10 cellular contexts compared by ENCODE assay signal in genomic region chr10:6140141-6140841, GRCh38. TPM values are rescaled to one million over a fixed set of nuclear protein-coding genes. Genes with fewer than 3 reads are reported as not detected.
A peak's percentile ranks its signal among the peaks of the same experiment; 100 is the strongest.
DNase-seq lines count a peak whose midpoint lies in the region; ATAC-seq and TF ChIP-seq lines count a peak whose summit lies in the region.
"Had no signal": no experiment of that assay in that cellular context is flagged by ENCODE, and none has a peak within 500 bp of the region (broad histone marks: within the 10 kb centered on the region; RNA-seq: fewer than 3 reads in every experiment).

No MANE protein-coding gene starts in this region.

- no peak overlapping the region for H3K27ac ChIP-seq in CD4-positive, alpha-beta T cell (ENCODE audit: low read depth, low read length)
- no peak overlapping the region for H3K27ac ChIP-seq in muscle layer of duodenum (ENCODE audit: low read length)
- H3K27ac ChIP-seq: pancreas had no signal

- peak overlapping the region; percentile 77 for H3K27ac Mint-ChIP-seq in CD4-positive, alpha-beta T cell
- no peak overlapping the region for H3K27ac Mint-ChIP-seq in activated T-helper 1 cell treated with anti-CD3 and anti-CD28 coated beads, Interleukin-12 subunit alpha, Interleukin-12 subunit beta, Interleukin-2, Interleukin-4 antibody, amounts not matched to agents 30 ng/mL and 10 ng/mL and 1 ng/mL, durations not matched to agents 14 hours and 24 hours and 36 hours

- no peaks in the 10 kb centered on the region for H3K9me3 Mint-ChIP-seq in CD4-positive, alpha-beta T cell
- H3K9me3 Mint-ChIP-seq in activated T-helper 1 cell treated with anti-CD3 and anti-CD28 coated beads, Interleukin-12 subunit alpha, Interleukin-12 subunit beta, Interleukin-2, Interleukin-4 antibody, amounts not matched to agents 30 ng/mL and 10 ng/mL and 1 ng/mL, durations not matched to agents 14 hours and 24 hours and 36 hours = no peaks in the 10 kb centered on the region

- H3K9me3 ChIP-seq in CD4-positive, alpha-beta T cell (ENCODE audit: control insufficient read depth, low read length) = no peaks in the 10 kb centered on the region
- H3K9me3 ChIP-seq in muscle layer of duodenum (ENCODE audit: control insufficient read depth in 1 of 2, low read length in 2 of 2) = no peaks in the 10 kb centered on the region
- H3K9me3 ChIP-seq: pancreas had no signal

- ATAC-seq in CD4-positive, alpha-beta T cell (ENCODE audit: poor library complexity) = no peak
- no peak for ATAC-seq in HG03571 (IDR thresholded peaks at IDR 0.05; ENCODE audit: unreplicated experiment)
- no peak for ATAC-seq in HG03135 (IDR thresholded peaks at IDR 0.05; ENCODE audit: unreplicated experiment)

- CTCF ChIA-PET in CD4-positive, alpha-beta T cell (lab: Charles Lee) = interaction anchor here (2.1 kb wide), 1 partner anchor 33 kb away, joined by 5 read pairs; no protein-coding TSS in a partner anchor

- TF ChIP-seq CTCF in CD4-positive, alpha-beta T cell (IDR thresholded peaks at IDR 0.05) = no peak

- H3K4me1 ChIP-seq in muscle layer of duodenum (ENCODE audit: control insufficient read depth in 1 of 2, insufficient read depth in 2 of 2, low read length in 2 of 2) = no peaks in the 10 kb centered on the region
- H3K4me1 ChIP-seq: pancreas had no signal

- H3K4me3 ChIP-seq in Jurkat, Clone E6-1 (ENCODE audit: low read length) = peak overlapping the region; percentile 5; the same call in 1 of the 2 replicates
- H3K4me3 ChIP-seq in muscle layer of duodenum (ENCODE audit: low read depth in 1 of 2, low read length in 2 of 2) = peak overlapping the region; percentile 3 to 9

- POLR2A ChIA-PET in CD4-positive, alpha-beta T cell (lab: Charles Lee) = interaction anchor here (0.6 to 1.1 kb wide), 6 partner anchors 10 to 270 kb away, joined by 3 read pairs; no protein-coding TSS in a partner anchor

- H3K4me1 Mint-ChIP-seq in CD4-positive, alpha-beta T cell (ENCODE audit: low read depth) = peaks cover 44% of the 10 kb centered on the region
- peaks cover 78% of the 10 kb centered on the region for H3K4me1 Mint-ChIP-seq in activated T-helper 1 cell treated with anti-CD3 and anti-CD28 coated beads, Interleukin-12 subunit alpha, Interleukin-12 subunit beta, Interleukin-2, Interleukin-4 antibody, amounts not matched to agents 30 ng/mL and 10 ng/mL and 1 ng/mL, durations not matched to agents 14 hours and 24 hours and 36 hours (ENCODE audit: low read depth)

- no peaks in the 10 kb centered on the region for H3K27me3 ChIP-seq in CD4-positive, alpha-beta T cell (ENCODE audit: control insufficient read depth, insufficient read depth, low read length)
- no peaks in the 10 kb centered on the region for H3K27me3 ChIP-seq in muscle layer of duodenum (ENCODE audit: low read depth, low read length)
- H3K27me3 ChIP-seq: pancreas had no signal

- no peaks in the 10 kb centered on the region for H3K36me3 ChIP-seq in muscle layer of duodenum (ENCODE audit: control insufficient read depth in 1 of 2, insufficient read depth in 2 of 2, low read length in 2 of 2)
- H3K36me3 ChIP-seq: pancreas had no signal

- H3K4me3 Mint-ChIP-seq in CD4-positive, alpha-beta T cell = peak overlapping the region; percentile 85
- peak overlapping the region; percentile 73 for H3K4me3 Mint-ChIP-seq in activated T-helper 1 cell treated with anti-CD3 and anti-CD28 coated beads, Interleukin-12 subunit alpha, Interleukin-12 subunit beta, Interleukin-2, Interleukin-4 antibody, amounts not matched to agents 30 ng/mL and 10 ng/mL and 1 ng/mL, durations not matched to agents 14 hours and 24 hours and 36 hours

- peak in 2 of 10 experiments; percentile 27 to 46 for DNase-seq in CD4-positive, alpha-beta T cell
- DNase-seq in Jurkat, Clone E6-1 (ENCODE audit: low read depth, low spot score) = peak; percentile 59
- peak; percentile 46 for DNase-seq in activated T-helper 1 cell treated with anti-CD3 and anti-CD28 coated beads, Interleukin-12 subunit alpha, Interleukin-12 subunit beta, Interleukin-2, Interleukin-4 antibody, amounts not matched to agents 30 ng/mL and 10 ng/mL and 1 ng/mL, durations not matched to agents 14 hours and 24 hours and 36 hours (ENCODE audit: low spot score)
- DNase-seq in ecto neural progenitor cell (ENCODE audit: low spot score) (no peak), AG08396 (ENCODE audit: low spot score) (no peak)
- DNase-seq: EL had no signal

- intact Hi-C loops in CD4-positive, alpha-beta T cell (cut with DNase I, micrococcal nuclease) = no loop called here
- intact Hi-C loops in activated T-helper 1 cell treated with anti-CD3 and anti-CD28 coated beads, Interleukin-12 subunit alpha, Interleukin-12 subunit beta, Interleukin-2, Interleukin-4 antibody, amounts not matched to agents 30 ng/mL and 10 ng/mL and 1 ng/mL, durations not matched to agents 14 hours and 24 hours and 36 hours (cut with micrococcal nuclease) = loop anchor here (2.0 to 5.0 kb wide), 3 partner anchors 88 to 328 kb away; partner anchors contain the start of gene GDI2

- H3K36me3 Mint-ChIP-seq in CD4-positive, alpha-beta T cell (ENCODE audit: low read depth) = no peaks in the 10 kb centered on the region
- H3K36me3 Mint-ChIP-seq in activated T-helper 1 cell treated with anti-CD3 and anti-CD28 coated beads, Interleukin-12 subunit alpha, Interleukin-12 subunit beta, Interleukin-2, Interleukin-4 antibody, amounts not matched to agents 30 ng/mL and 10 ng/mL and 1 ng/mL, durations not matched to agents 14 hours and 24 hours and 36 hours (ENCODE audit: low read depth) = no peaks in the 10 kb centered on the region

- no peaks in the 10 kb centered on the region for H3K27me3 Mint-ChIP-seq in CD4-positive, alpha-beta T cell
- H3K27me3 Mint-ChIP-seq in activated T-helper 1 cell treated with anti-CD3 and anti-CD28 coated beads, Interleukin-12 subunit alpha, Interleukin-12 subunit beta, Interleukin-2, Interleukin-4 antibody, amounts not matched to agents 30 ng/mL and 10 ng/mL and 1 ng/mL, durations not matched to agents 14 hours and 24 hours and 36 hours (ENCODE audit: insufficient read depth) = peaks cover 7% of the 10 kb centered on the region

RNA-seq across cellular contexts. Expression of gene RBM17, which starts 51.5 kb away (rescaled TPM):
- total RNA-seq in CD4-positive, alpha-beta T cell = 100 to 1,000 TPM; 143 to 150 TPM
- polyA plus RNA-seq in Jurkat, Clone E6-1 (2012; ENCODE audit: insufficient read depth, insufficient read length) = 223 TPM
- 265 and 283 TPM in 2 replicates for total RNA-seq in activated T-helper 1 cell treated with anti-CD3 and anti-CD28 coated beads, Interleukin-12 subunit alpha, Interleukin-12 subunit beta, Interleukin-2, Interleukin-4 antibody, amounts not matched to agents 30 ng/mL and 10 ng/mL and 1 ng/mL, durations not matched to agents 14 hours and 24 hours and 36 hours

Comparison
In these comparisons a context has a peak if more than half of its experiments do, and no peak if none do; other contexts are left out.
1. DNase-seq: peak in Jurkat, Clone E6-1 (single experiment) and activated T-helper 1 cell treated with anti-CD3 and anti-CD28 coated beads, Interleukin-12 subunit alpha, Interleukin-12 subunit beta, Interleukin-2, Interleukin-4 antibody, amounts not matched to agents 30 ng/mL and 10 ng/mL and 1 ng/mL, durations not matched to agents 14 hours and 24 hours and 36 hours (single experiment); none in ecto neural progenitor cell (single experiment) and AG08396 (single experiment).